ENCODE assay signal across 28 cellular contexts in the genomic region with DNA sequence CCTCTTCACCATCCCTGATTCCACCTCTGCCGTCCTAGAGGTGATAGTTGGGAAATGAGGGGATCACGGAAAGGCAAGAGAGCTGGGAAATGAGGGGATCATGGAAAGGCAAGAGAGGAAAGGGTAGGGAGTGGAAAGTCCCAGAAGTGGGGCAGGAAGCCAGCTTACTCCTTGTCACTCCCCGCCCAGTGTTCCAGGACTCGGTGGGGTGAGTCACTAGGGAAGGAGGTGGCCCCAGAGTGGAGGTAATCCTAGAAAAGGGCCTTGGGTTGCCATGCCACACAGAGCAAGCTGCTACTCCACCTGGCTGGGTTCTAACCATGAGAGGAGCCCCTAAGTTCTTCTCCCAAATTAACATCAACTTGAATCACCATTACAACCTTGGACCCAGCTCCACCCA. TPM values are rescaled to one million over a fixed set of nuclear protein-coding genes. Genes with fewer than 3 reads are reported as not detected.
DNase-seq lines count a peak whose midpoint lies in the region; ATAC-seq and TF ChIP-seq lines count a peak whose summit lies in the region.
"Had no signal": no experiment of that assay in that cellular context is flagged by ENCODE, and none has a peak within 500 bp of the region (broad histone marks: within the 10 kb centered on the region; RNA-seq: fewer than 3 reads in every experiment).

No MANE protein-coding gene starts in this region.

- H3K4me3 ChIP-seq in mammary epithelial cell (replicated peaks in 1 of 3; ENCODE audit: insufficient read depth in 1 of 3, low read depth in 2 of 3, low read length in 3 of 3) (no peak overlapping the region), vagina (no peak overlapping the region)
- H3K4me3 ChIP-seq: BLaER1 treated with 17β-estradiol and CSF1 and Interleukin-3, amounts not matched to agents 10 nM and 100 nM; colonic mucosa; esophagus muscularis mucosa; left ventricle myocardium inferior; SJSA1; skin epidermis; tibial nerve had no signal

- H3K4me3 Mint-ChIP-seq in stimulated activated naive B cell treated with anti-CD40 and anti-IgM and Interleukin-4, amounts not matched to agents 10 μg/mL and 1 μg/mL and 100 μg/mL, for 72 hours = no peak overlapping the region
- H3K4me3 Mint-ChIP-seq: activated naive CD4-positive, alpha-beta T cell treated with anti-CD3 and anti-CD28 coated beads for 36 hours; activated T-helper 1 cell treated with anti-CD3 and anti-CD28 coated beads, Interleukin-12 subunit alpha, Interleukin-12 subunit beta, Interleukin-2, Interleukin-4 antibody, amounts not matched to agents 30 ng/mL and 10 ng/mL and 1 ng/mL, durations not matched to agents 14 hours and 24 hours and 36 hours; effector memory CD8-positive, alpha-beta T cell; immature natural killer cell; naive B cell had no signal

- no peaks in the 10 kb centered on the region for H3K36me3 ChIP-seq in mammary epithelial cell (ENCODE audit: insufficient read depth, low read length)
- H3K36me3 ChIP-seq in vagina = no peaks in the 10 kb centered on the region
- H3K36me3 ChIP-seq: BLaER1 treated with 17β-estradiol and CSF1 and Interleukin-3, amounts not matched to agents 10 nM and 100 nM; colonic mucosa; esophagus muscularis mucosa; left ventricle myocardium inferior; SJSA1; tibial nerve had no signal

- H3K9me3 Mint-ChIP-seq in stimulated activated naive B cell treated with anti-CD40 and anti-IgM and Interleukin-4, amounts not matched to agents 10 μg/mL and 1 μg/mL and 100 μg/mL, for 72 hours = no peaks in the 10 kb centered on the region
- H3K9me3 Mint-ChIP-seq: activated naive CD4-positive, alpha-beta T cell treated with anti-CD3 and anti-CD28 coated beads for 36 hours; activated T-helper 1 cell treated with anti-CD3 and anti-CD28 coated beads, Interleukin-12 subunit alpha, Interleukin-12 subunit beta, Interleukin-2, Interleukin-4 antibody, amounts not matched to agents 30 ng/mL and 10 ng/mL and 1 ng/mL, durations not matched to agents 14 hours and 24 hours and 36 hours; effector memory CD8-positive, alpha-beta T cell; immature natural killer cell; naive B cell had no signal

- no peaks in the 10 kb centered on the region for H3K9me3 ChIP-seq in mammary epithelial cell (replicated peaks; ENCODE audit: insufficient read depth, low read length)
- no peaks in the 10 kb centered on the region for H3K9me3 ChIP-seq in vagina
- H3K9me3 ChIP-seq: BLaER1 treated with 17β-estradiol and CSF1 and Interleukin-3, amounts not matched to agents 10 nM and 100 nM; colonic mucosa; esophagus muscularis mucosa; left ventricle myocardium inferior; SJSA1; tibial nerve had no signal

- dilution Hi-C loops in mammary epithelial cell (cut with HindIII; ENCODE audit: low sequenced_read_pairs) = loop anchor here (5.0 kb wide), 1 partner anchor 96 kb away; no protein-coding TSS in a partner anchor

- TF ChIP-seq CTCF in mammary epithelial cell (conservative IDR thresholded peaks at IDR 0.05 in 1 of 2, IDR thresholded peaks at IDR 0.05 in 1 of 2; ENCODE audit: extremely low read depth in 1 of 2, insufficient read depth in 1 of 2, low read depth in 1 of 2, low read length in 2 of 2) (no peak), vagina (IDR thresholded peaks at IDR 0.05) (no peak)

- intact Hi-C loops in mammary epithelial cell (cut with micrococcal nuclease) (no loop called here), left colon (cut with DNase I, micrococcal nuclease) (no loop called here), vagina (cut with DNase I) (no loop called here)

- H3K4me2 ChIP-seq in mammary epithelial cell (ENCODE audit: insufficient read depth, low read depth, low read length) = peak overlapping the region; percentile 16

- no peaks in the 10 kb centered on the region for H4K20me1 ChIP-seq in mammary epithelial cell (ENCODE audit: insufficient read depth, low read length)

- H3K4me1 ChIP-seq in mammary epithelial cell (ENCODE audit: insufficient read depth, low read length) (peaks cover 38% of the 10 kb centered on the region), vagina (no peaks in the 10 kb centered on the region)
- H3K4me1 ChIP-seq: colonic mucosa, esophagus muscularis mucosa, SJSA1, tibial nerve had no signal

- H3K27ac Mint-ChIP-seq in stimulated activated naive B cell treated with anti-CD40 and anti-IgM and Interleukin-4, amounts not matched to agents 10 μg/mL and 1 μg/mL and 100 μg/mL, for 72 hours = no peak overlapping the region
- H3K27ac Mint-ChIP-seq: activated naive CD4-positive, alpha-beta T cell treated with anti-CD3 and anti-CD28 coated beads for 36 hours; activated T-helper 1 cell treated with anti-CD3 and anti-CD28 coated beads, Interleukin-12 subunit alpha, Interleukin-12 subunit beta, Interleukin-2, Interleukin-4 antibody, amounts not matched to agents 30 ng/mL and 10 ng/mL and 1 ng/mL, durations not matched to agents 14 hours and 24 hours and 36 hours; effector memory CD8-positive, alpha-beta T cell; immature natural killer cell had no signal

- TF ChIP-seq POLR2A in vagina (IDR thresholded peaks at IDR 0.05) = no peak

- no peaks in the 10 kb centered on the region for H3K4me1 Mint-ChIP-seq in stimulated activated naive B cell treated with anti-CD40 and anti-IgM and Interleukin-4, amounts not matched to agents 10 μg/mL and 1 μg/mL and 100 μg/mL, for 72 hours
- H3K4me1 Mint-ChIP-seq: immature natural killer cell had no signal

- DNase-seq in LoVo (ENCODE audit: low spot score) (peak; percentile 16), mammary epithelial cell (peak; percentile 77), left colon (no peak), vagina (ENCODE audit: extremely low spot score in 2 of 2) (no peak), NOMO-1 treated with DMSO at 0.1 percent for 48 hours (lab: John Stamatoyannopoulos, UW; ENCODE audit: unreplicated experiment) (no peak), NOMO-1 (lab: John Stamatoyannopoulos, UW; ENCODE audit: unreplicated experiment in 2 of 2) (no peak)
- DNase-seq in stimulated activated naive B cell treated with anti-CD40 and anti-IgM and Interleukin-4, amounts not matched to agents 10 μg/mL and 1 μg/mL and 100 μg/mL, for 72 hours = no peak
- DNase-seq: activated CD4-positive, CD25-positive, alpha-beta regulatory T cell; activated naive CD4-positive, alpha-beta T cell treated with anti-CD3 and anti-CD28 coated beads for 36 hours; colonic mucosa; DMS79 treated with DMSO at 0.1 percent for 48 hours; effector memory CD8-positive, alpha-beta T cell; hippocampal formation; immature natural killer cell; left ventricle myocardium inferior; naive B cell; NCI-H1048; NCI-H187; NCI-H2171 treated with DMSO at 0.1 percent for 48 hours; NCI-H524 treated with DMSO at 0.1 percent for 48 hours; nucleus accumbens; T-helper 1 cell had no signal

- no TSS peak for BruUV-seq in mammary epithelial cell (replicated peaks; lab: Mats Ljungman, UMichigan)

- in situ Hi-C loops in mammary epithelial cell (cut with MboI; ENCODE audit: low sequenced_read_pairs in 2 of 2) = no loop called here

- peak; percentile 42 for ATAC-seq in left colon
- no peak for ATAC-seq in stimulated activated naive B cell treated with anti-CD40 and anti-IgM and Interleukin-4, amounts not matched to agents 10 μg/mL and 1 μg/mL and 100 μg/mL, for 72 hours (replicated peaks)
- ATAC-seq: effector memory CD8-positive, alpha-beta T cell had no signal

- H3K27me3 Mint-ChIP-seq in stimulated activated naive B cell treated with anti-CD40 and anti-IgM and Interleukin-4, amounts not matched to agents 10 μg/mL and 1 μg/mL and 100 μg/mL, for 72 hours = peaks cover 3 to 28% of the 10 kb centered on the region in 2 donors

- H3K79me2 ChIP-seq in mammary epithelial cell (ENCODE audit: insufficient read depth, low read length) = no peaks in the 10 kb centered on the region

- H3K36me3 Mint-ChIP-seq in stimulated activated naive B cell treated with anti-CD40 and anti-IgM and Interleukin-4, amounts not matched to agents 10 μg/mL and 1 μg/mL and 100 μg/mL, for 72 hours = no peaks in the 10 kb centered on the region
- H3K36me3 Mint-ChIP-seq: immature natural killer cell, naive B cell had no signal

- H3K27me3 ChIP-seq in mammary epithelial cell (ENCODE audit: insufficient read depth, low read length) (no peaks in the 10 kb centered on the region), vagina (no peaks in the 10 kb centered on the region)
- H3K27me3 ChIP-seq: BLaER1 treated with 17β-estradiol and CSF1 and Interleukin-3, amounts not matched to agents 10 nM and 100 nM; colonic mucosa; SJSA1 had no signal

- CTCF ChIA-PET in mammary epithelial cell (lab: Charles Lee; ENCODE audit: low non-redundant PET) = no interaction called here

- H3K27ac ChIP-seq in mammary epithelial cell (ENCODE audit: insufficient read depth, low read depth, low read length) = peak overlapping the region; percentile 28
- H3K27ac ChIP-seq in vagina = peak overlapping the region; percentile 20
- H3K27ac ChIP-seq: BLaER1 treated with 17β-estradiol and CSF1 and Interleukin-3, amounts not matched to agents 10 nM and 100 nM; colonic mucosa; esophagus muscularis mucosa; left ventricle myocardium inferior; SJSA1; tibial nerve had no signal

- 52% methylated on average over 3 of the region's 4 CpGs for WGBS in mammary epithelial cell (ENCODE audit: low coverage, missing lambda C conversion rate)

- no peak overlapping the region for H3K9ac ChIP-seq in mammary epithelial cell (ENCODE audit: insufficient read depth, low read length)
- H3K9ac ChIP-seq: BLaER1 treated with 17β-estradiol and CSF1 and Interleukin-3, amounts not matched to agents 10 nM and 100 nM had no signal

- peak overlapping the region; percentile 43 for H2AFZ ChIP-seq in mammary epithelial cell (ENCODE audit: low read depth, low read length)

RNA-seq across cellular contexts. Expression of gene ALOXE3, which starts 14.8 kb away (rescaled TPM):
- 10 to 100 TPM in 1 of 2 donors, 1 to 10 TPM in 1; 3.8 to 27.6 TPM for total RNA-seq in mammary epithelial cell
- 9.2 TPM for polyA plus RNA-seq in mammary epithelial cell
- 5.9 TPM for polyA minus RNA-seq in mammary epithelial cell
- not detected for total RNA-seq in left colon
- 1.5 TPM for total RNA-seq in vagina
- total RNA-seq: activated naive CD4-positive, alpha-beta T cell treated with anti-CD3 and anti-CD28 coated beads for 36 hours; activated T-helper 1 cell treated with anti-CD3 and anti-CD28 coated beads, Interleukin-12 subunit alpha, Interleukin-12 subunit beta, Interleukin-2, Interleukin-4 antibody, amounts not matched to agents 30 ng/mL and 10 ng/mL and 1 ng/mL, durations not matched to agents 14 hours and 24 hours and 36 hours; colonic mucosa; esophagus muscularis mucosa; left ventricle myocardium inferior; SJSA1; tibial nerve had no signal
- polyA plus RNA-seq: immature natural killer cell had no signal

RNA-seq across cellular contexts. Expression of gene ALOX12B, which starts 16.0 kb away (rescaled TPM):
- total RNA-seq in mammary epithelial cell (1 to 10 TPM in 1 of 2 donors, under 1 TPM in 1; 0.33 to 1.2 TPM), left colon (under 1 TPM in 1 of 2 donors, not detected in 1; 0.82 TPM), vagina (15.0 TPM)
- polyA plus RNA-seq in mammary epithelial cell = 0.22 TPM
- polyA minus RNA-seq in mammary epithelial cell = 6.0 TPM
- total RNA-seq: esophagus muscularis mucosa, left ventricle myocardium inferior, SJSA1, tibial nerve had no signal

RNA-seq across cellular contexts. Expression of gene HES7, which starts 20.4 kb away (rescaled TPM):
- total RNA-seq in mammary epithelial cell (1 to 10 TPM in 1 of 2 donors, under 1 TPM in 1; 0.33 to 1.9 TPM), left colon (not detected), vagina (not detected)
- 0.34 TPM for polyA plus RNA-seq in mammary epithelial cell
- not detected for polyA minus RNA-seq in mammary epithelial cell
- total RNA-seq: colonic mucosa, left ventricle myocardium inferior, SJSA1 had no signal
- polyA plus RNA-seq: immature natural killer cell had no signal

RNA-seq across cellular contexts. Expression of gene PER1, which starts 48.7 kb away (rescaled TPM):
- total RNA-seq in mammary epithelial cell (10 to 100 TPM; 26.8 to 97.9 TPM), left colon (100 to 1,000 TPM in 1 of 2 donors, 10 to 100 TPM in 1; 35.0 to 113 TPM), vagina (215 TPM)
- 16.8 TPM for polyA plus RNA-seq in mammary epithelial cell
- polyA minus RNA-seq in mammary epithelial cell = 96.6 TPM

RNA-seq across cellular contexts. Expression of gene VAMP2, which starts 59.2 kb away (rescaled TPM):
- 10 to 100 TPM in 1 of 2 donors, 1 to 10 TPM in 1; 9.2 to 30.8 TPM for total RNA-seq in mammary epithelial cell
- 7.2 TPM for polyA plus RNA-seq in mammary epithelial cell
- 18.0 TPM for polyA minus RNA-seq in mammary epithelial cell
- 10 to 100 TPM; 45.1 to 56.3 TPM for total RNA-seq in left colon
- 35.6 TPM for total RNA-seq in vagina

Comparison
In these comparisons a context has a peak if more than half of its experiments do, and no peak if none do; other contexts are left out.
1. DNase-seq: peak in LoVo (single experiment) and mammary epithelial cell (single experiment); none in left colon (0 of 2), vagina (0 of 2), NOMO-1 treated with DMSO at 0.1 percent for 48 hours (single experiment), NOMO-1 (0 of 2) and stimulated activated naive B cell treated with anti-CD40 and anti-IgM and Interleukin-4, amounts not matched to agents 10 μg/mL and 1 μg/mL and 100 μg/mL, for 72 hours (single experiment).